ENCODE assay signal across 9 cellular contexts in the genomic region with DNA sequence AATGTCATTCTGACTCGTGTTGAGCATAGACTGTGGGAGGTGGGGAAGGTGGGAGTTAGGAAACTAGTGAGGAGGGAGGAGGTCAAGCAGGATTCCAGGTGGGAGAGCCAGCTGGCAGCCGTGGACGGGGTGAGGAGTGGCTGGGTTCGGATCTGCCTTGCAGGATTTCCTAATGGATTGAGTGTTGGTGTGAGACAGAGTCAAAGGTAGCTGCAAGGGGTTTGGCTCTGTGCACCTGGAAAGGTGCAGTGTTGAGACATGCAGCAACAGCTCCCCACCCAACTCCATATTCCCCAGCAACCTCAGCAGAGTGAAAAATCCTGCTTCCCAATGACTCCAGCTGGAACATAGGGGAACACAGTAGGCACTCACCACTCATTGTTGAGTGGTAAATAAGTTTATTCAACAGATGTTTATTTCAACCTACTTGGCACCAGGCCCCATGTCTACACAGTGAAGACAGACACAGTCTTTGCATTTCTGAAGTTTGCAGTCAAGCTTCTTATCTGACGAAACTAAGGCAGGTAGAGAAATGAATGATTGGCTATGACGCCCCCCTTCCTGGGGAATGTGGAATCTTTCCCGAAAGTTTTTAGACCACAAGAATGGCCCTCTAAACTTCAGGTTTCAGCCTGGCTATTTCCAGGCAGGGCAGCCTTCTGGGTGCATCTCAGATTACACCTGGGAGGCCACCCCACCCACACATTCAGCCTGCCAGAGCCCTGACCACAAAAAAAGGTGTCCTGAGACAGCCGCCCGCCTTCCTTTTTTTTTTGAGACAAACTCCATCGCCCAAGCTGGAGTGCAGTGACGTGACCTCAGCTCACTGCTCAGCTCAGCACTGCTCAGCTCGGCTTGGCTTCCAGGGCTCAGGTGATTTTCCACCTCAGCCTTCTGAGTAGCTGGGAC. TPM values are rescaled to one million over a fixed set of nuclear protein-coding genes. Genes with fewer than 3 reads are reported as not detected.
DNase-seq lines count a peak whose midpoint lies in the region; ATAC-seq, FAIRE-seq and TF ChIP-seq lines count a peak whose summit lies in the region.
"Had no signal": no experiment of that assay in that cellular context is flagged by ENCODE, and none has a peak within 500 bp of the region (broad histone marks: within the 10 kb centered on the region; RNA-seq: fewer than 3 reads in every experiment).

No MANE protein-coding gene starts in this region.

- no peaks in the 10 kb centered on the region for H3K79me2 ChIP-seq in GM12878 (ENCODE audit: control insufficient read depth, insufficient read depth, low read length)
- H3K79me2 ChIP-seq in neural progenitor cell (ENCODE audit: low read depth), result no peaks in the 10 kb centered on the region

- peak; percentile 34 for DNase-seq in D341Med (ENCODE audit: low spot score)
- DNase-seq in GM12878 (ENCODE audit: low read depth, low spot score), result no peak
- DNase-seq in neural progenitor cell (ENCODE audit: low spot score), result no peak
- no peak for DNase-seq in SW 1271 (lab: John Stamatoyannopoulos, UW)

- CTCF ChIA-PET in GM12878 (lab: Yijun Ruan, JAX), result interaction anchor here (0.7 to 10.1 kb wide), 4 partner anchors 27 to 105 kb away, joined by 3 to 401 read pairs (median 4); a partner anchor contains a TSS

- TF ChIP-seq POLR2A in GM12878 (IDR thresholded peaks at IDR 0.05; ENCODE audit: low read depth, low read length) (no peak), GM18505 (IDR thresholded peaks at IDR 0.05; ENCODE audit: borderline replicate concordance, extremely low read depth, insufficient read depth, insufficient read length) (no peak)

- peaks cover 2% of the 10 kb centered on the region for H3K36me3 Mint-ChIP-seq in neural progenitor cell

- TF ChIP-seq RAD21 in GM12878 (IDR thresholded peaks at IDR 0.05; ENCODE audit: insufficient read depth, low read depth, low read length), result no peak

- FAIRE-seq in GM12878 (lab: Jason Lieb, UNC), result peak; percentile 61

- 12% methylated on average over 12 of the region's 12 CpGs for WGBS in GM12878 (ENCODE audit: insufficient coverage, insufficient replicate concordance, low lambda C conversion rate, missing lambda C conversion rate)

- H3K4me1 Mint-ChIP-seq in neural progenitor cell, result peaks cover 46% of the 10 kb centered on the region

- peaks cover 15% of the 10 kb centered on the region for H3F3A ChIP-seq in neural progenitor cell (ENCODE audit: low read depth)

- no peaks in the 10 kb centered on the region for H3K9me3 ChIP-seq in GM12878 (replicated peaks; ENCODE audit: control insufficient read depth, insufficient read depth, low read length)
- H3K9me3 ChIP-seq in neural progenitor cell (ENCODE audit: low read depth), result no peaks in the 10 kb centered on the region
- H3K9me3 ChIP-seq: right lobe of liver had no signal

- H3K27me3 Mint-ChIP-seq in neural progenitor cell (ENCODE audit: insufficient read depth, low read depth), result peaks cover 11% of the 10 kb centered on the region

- POLR2A ChIA-PET in GM12878 (lab: Charles Lee), result interaction anchor here (0.7 to 1.6 kb wide), 5 partner anchors 19 to 77 kb away, joined by 3 to 5 read pairs (median 4); a partner anchor contains a TSS

- no TSS peak for BruUV-seq in GM12878 (replicated peaks; lab: Mats Ljungman, UMichigan)

- no peaks in the 10 kb centered on the region for H3K9me3 Mint-ChIP-seq in neural progenitor cell

- TF ChIP-seq EP300 in GM12878 (IDR thresholded peaks at IDR 0.05; ENCODE audit: borderline replicate concordance in 1 of 2, control insufficient read depth in 1 of 2, low read depth in 2 of 2, low read length in 2 of 2), result no peak

- H4K20me1 ChIP-seq in GM12878 (ENCODE audit: control insufficient read depth, insufficient read depth) (no peaks in the 10 kb centered on the region), neural progenitor cell (ENCODE audit: low read depth) (no peaks in the 10 kb centered on the region)

- H3K36me3 ChIP-seq in GM12878 (ENCODE audit: control insufficient read depth in 2 of 2, insufficient read depth in 2 of 2, low read length in 1 of 2) (no peaks in the 10 kb centered on the region), neural progenitor cell (no peaks in the 10 kb centered on the region)
- H3K36me3 ChIP-seq: right lobe of liver had no signal

- SMC1A ChIA-PET in GM12878 (lab: Charles Lee; ENCODE audit: uncharacterized antibody, unreplicated experiment), result interaction anchor here (0.7 to 5.5 kb wide), 7 partner anchors 12 to 106 kb away, joined by 3 to 47 read pairs (median 3); no protein-coding TSS in a partner anchor

- no peak for TF ChIP-seq CTCF in GM12878 (IDR thresholded peaks at IDR 0.05 in 2 of 3, conservative IDR thresholded peaks at IDR 0.05 in 1 of 3; ENCODE audit: control insufficient read depth in 2 of 3, extremely low read depth in 1 of 3, insufficient read depth in 1 of 3, low read depth in 3 of 3, low read length in 3 of 3)
- TF ChIP-seq CTCF in neural progenitor cell (IDR thresholded peaks at IDR 0.05), result no peak

- H3K27me3 ChIP-seq in GM12878 (replicated peaks in 1 of 2; ENCODE audit: control insufficient read depth in 2 of 2, insufficient read depth in 2 of 2, low read length in 1 of 2) (no peaks in the 10 kb centered on the region), neural progenitor cell (peaks cover 4% of the 10 kb centered on the region)
- H3K27me3 ChIP-seq: right lobe of liver had no signal

- H3K27ac ChIP-seq in GM12878 (ENCODE audit: control insufficient read depth, insufficient read depth), result no peak overlapping the region
- no peak overlapping the region for H3K27ac ChIP-seq in neural progenitor cell
- H3K27ac ChIP-seq: right lobe of liver had no signal

- H3K4me2 ChIP-seq in GM12878 (ENCODE audit: control insufficient read depth, insufficient read depth), result no peak overlapping the region
- peak overlapping the region; percentile 2 for H3K4me2 ChIP-seq in neural progenitor cell

- H3K4me3 ChIP-seq in GM12878 (no peak overlapping the region), neural progenitor cell (no peak overlapping the region)
- H3K4me3 ChIP-seq: right lobe of liver had no signal

- intact Hi-C loops in GM12878 (cut with micrococcal nuclease; ENCODE audit: unreplicated experiment), result no loop called here

- H3K4me1 ChIP-seq in GM12878 (ENCODE audit: control insufficient read depth, insufficient read depth, low read length) (peaks cover 14% of the 10 kb centered on the region), neural progenitor cell (peaks cover 36% of the 10 kb centered on the region)

- RAD21 ChIA-PET in GM12878 (lab: Charles Lee; ENCODE audit: unreplicated experiment), result interaction anchor here (1.0 to 9.8 kb wide), 3 partner anchors 12 to 105 kb away, joined by 3 to 304 read pairs (median 4); a partner anchor contains a TSS

- peak; percentile 39 for ATAC-seq in HG02973 (IDR thresholded peaks at IDR 0.05; ENCODE audit: unreplicated experiment)
- ATAC-seq in GM12878, result peak; percentile 75
- no peak for ATAC-seq in GM18505 (IDR thresholded peaks at IDR 0.05; ENCODE audit: unreplicated experiment)
- ATAC-seq in GM19467 (IDR thresholded peaks at IDR 0.05; ENCODE audit: unreplicated experiment), result no peak
- ATAC-seq in HG02759 (IDR thresholded peaks at IDR 0.05; ENCODE audit: unreplicated experiment), result no peak
- ATAC-seq: right lobe of liver had no signal

- H2AFZ ChIP-seq in GM12878 (ENCODE audit: control insufficient read depth, low read depth, low read length), result no peak overlapping the region
- H2AFZ ChIP-seq in neural progenitor cell (replicated peaks), result no peak overlapping the region

- H3K27ac Mint-ChIP-seq in neural progenitor cell, result no peak overlapping the region

- H3K4me3 Mint-ChIP-seq in neural progenitor cell, result no peak overlapping the region

- H3K9ac ChIP-seq in GM12878 (ENCODE audit: control insufficient read depth, insufficient read depth, low read length) (no peak overlapping the region), neural progenitor cell (no peak overlapping the region)

- in situ Hi-C loops in GM12878 (cut with MboI), result no loop called here

TF ChIP-seq in GM12878, 131 proteins besides CTCF, POLR2A, EP300 and RAD21 (continues in another document):
- TF ChIP-seq CBX3 (IDR thresholded peaks at IDR 0.05; ENCODE audit: borderline replicate concordance, low read depth) (no peak), NR2C1 (IDR thresholded peaks at IDR 0.05) (no peak), SREBF1 (IDR thresholded peaks at IDR 0.05; ENCODE audit: low read length) (no peak)
- TF ChIP-seq, protein P1, sequence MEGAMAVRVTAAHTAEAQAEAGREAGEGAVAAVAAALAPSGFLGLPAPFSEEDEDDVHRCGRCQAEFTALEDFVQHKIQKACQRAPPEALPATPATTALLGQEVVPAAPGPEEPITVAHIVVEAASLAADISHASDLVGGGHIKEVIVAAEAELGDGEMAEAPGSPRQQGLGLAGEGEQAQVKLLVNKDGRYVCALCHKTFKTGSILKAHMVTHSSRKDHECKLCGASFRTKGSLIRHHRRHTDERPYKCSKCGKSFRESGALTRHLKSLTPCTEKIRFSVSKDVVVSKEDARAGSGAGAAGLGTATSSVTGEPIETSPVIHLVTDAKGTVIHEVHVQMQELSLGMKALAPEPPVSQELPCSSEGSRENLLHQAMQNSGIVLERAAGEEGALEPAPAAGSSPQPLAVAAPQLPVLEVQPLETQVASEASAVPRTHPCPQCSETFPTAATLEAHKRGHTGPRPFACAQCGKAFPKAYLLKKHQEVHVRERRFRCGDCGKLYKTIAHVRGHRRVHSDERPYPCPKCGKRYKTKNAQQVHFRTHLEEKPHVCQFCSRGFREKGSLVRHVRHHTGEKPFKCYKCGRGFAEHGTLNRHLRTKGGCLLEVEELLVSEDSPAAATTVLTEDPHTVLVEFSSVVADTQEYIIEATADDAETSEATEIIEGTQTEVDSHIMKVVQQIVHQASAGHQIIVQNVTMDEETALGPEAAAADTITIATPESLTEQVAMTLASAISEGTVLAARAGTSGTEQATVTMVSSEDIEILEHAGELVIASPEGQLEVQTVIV (IDR thresholded peaks at IDR 0.05; ENCODE audit: borderline replicate concordance, partially characterized antibody), result no peak

RNA-seq across cellular contexts. Expression of a gene that starts 37.9 kb away (rescaled TPM):
- 2.3 and 2.8 TPM in 2 replicates for total RNA-seq in GM12878 (2013; cell fraction: nucleolus; rRNA removed)
- total RNA-seq in GM12878 (2014; rRNA removed), result 1.0 and 1.4 TPM in 2 replicates
- total RNA-seq in GM12878 (2014; rRNA removed; fragmentation: Illumina TruSeq; extraction: Trizol), result 0.60 and 0.72 TPM in 2 replicates
- 0.90 and 1.5 TPM in 2 replicates for total RNA-seq in GM12878 (2021)
- polyA plus RNA-seq in GM12878 (2011; ENCODE audit: low read depth), result 0.33 TPM
- polyA plus RNA-seq in GM12878 (2011; rRNA removed), result 1.4 and 2.0 TPM in 2 replicates
- polyA plus RNA-seq in GM12878 (2011; cell fraction: cytosol; rRNA removed), result 4.7 and 9.6 TPM in 2 replicates
- polyA plus RNA-seq in GM12878 (2011; cell fraction: nucleus; rRNA removed), result 3.3 and 9.4 TPM in 2 replicates
- 1.6 and 2.4 TPM in 2 replicates for polyA plus RNA-seq in GM12878 (2012)
- 0.10 and 0.62 TPM in 2 replicates for polyA plus RNA-seq in GM12878 (2014; fragmentation: Illumina TruSeq; extraction: Trizol)
- polyA plus RNA-seq in GM12878 (2014; fragmentation: Nextera tagmentation; extraction: Ambion mirVana), result under 1 TPM; 0.10 to 0.20 TPM
- 1.6 and 4.0 TPM in 2 replicates for polyA plus RNA-seq in GM12878 (2014; rRNA removed)
- 1 to 10 TPM; 1.4 to 2.3 TPM for polyA plus RNA-seq in GM12878 (2016; fragmentation: Nextera tagmentation; extraction: Ambion mirVana)
- polyA minus RNA-seq in GM12878 (2011; rRNA and poly(A)+ RNA removed), result 1.7 and 9.9 TPM in 2 replicates
- polyA minus RNA-seq in GM12878 (2011; cell fraction: cytosol; rRNA and poly(A)+ RNA removed), result 2.7 and 6.9 TPM in 2 replicates
- polyA minus RNA-seq in GM12878 (2011; cell fraction: nucleus; rRNA and poly(A)+ RNA removed), result 0.60 and 6.0 TPM in 2 replicates
- 0.86 and 1.7 TPM in 2 replicates for total RNA-seq in neural progenitor cell (ENCODE audit: low replicate concordance)

Comparison
In these comparisons a context has a peak if more than half of its experiments do, and no peak if none do; other contexts are left out.
1. ATAC-seq: peak in HG02973 (single experiment) and GM12878 (single experiment); none in GM18505 (single experiment), GM19467 (single experiment) and HG02759 (single experiment).